20 cellular contexts compared by ENCODE assay signal in genomic region chr3:149424921-149425320, GRCh38. TPM values are rescaled to one million over a fixed set of nuclear protein-coding genes. Genes with fewer than 3 reads are reported as not detected.
"Had no signal": no experiment of that assay in that cellular context is flagged by ENCODE, and none has a peak within 500 bp of the region (broad histone marks: within the 10 kb centered on the region; RNA-seq: fewer than 3 reads in every experiment).

No MANE protein-coding gene starts in this region.

- H2AFZ ChIP-seq: hepatocyte had no signal

- H3K36me3 ChIP-seq: ovary, transverse colon had no signal

- H3K9me3 ChIP-seq: ovary, transverse colon had no signal

- H3K4me2 ChIP-seq: hepatocyte had no signal

- H3K4me3 ChIP-seq: hepatocyte, ovary, transverse colon had no signal

- H3K27me3 ChIP-seq: hepatocyte, ovary, transverse colon had no signal

- H3K79me2 ChIP-seq: hepatocyte had no signal

- DNase-seq: activated CD4-positive, alpha-beta T cell treated with anti-CD3 and anti-CD28 coated beads, Interleukin-2, amount 10 ng/mL, durations not matched to agents 7 days and 5 days; activated CD4-positive, CD25-positive, alpha-beta regulatory T cell; activated naive CD4-positive, alpha-beta T cell; activated naive CD8-positive, alpha-beta T cell treated with anti-CD3 and anti-CD28 coated beads, Interleukin-2, amount 10 ng/mL, durations not matched to agents 7 days and 5 days; cortex of kidney; effector memory CD4-positive, alpha-beta T cell; nephron progenitor cell; ovary; stimulated activated CD4-positive, alpha-beta T cell treated with anti-CD3 and anti-CD28 coated beads, Interleukin-15, amount 100 ng/mL, for 24 hours; stimulated activated CD4-positive, alpha-beta T cell treated with anti-CD3 and anti-CD28 coated beads, Interleukin-4, amount 100 ng/mL, for 1 hour; stimulated activated naive CD4-positive, alpha-beta T cell; T-helper 2 cell; transverse colon had no signal

- H3K27ac ChIP-seq: epithelial cell of prostate, hepatocyte, ovary, transverse colon had no signal

- H3K4me1 ChIP-seq: transverse colon had no signal

RNA-seq across cellular contexts. Expression of gene TM4SF1, which starts 47.5 kb away (rescaled TPM):
- total RNA-seq: activated CD4-positive, alpha-beta T cell treated with anti-CD3 and anti-CD28 coated beads, Interleukin-2, amount 10 ng/mL, durations not matched to agents 7 days and 5 days; activated CD8-positive, alpha-beta memory T cell treated with anti-CD3 and anti-CD28 coated beads for 36 hours; activated naive CD8-positive, alpha-beta T cell treated with anti-CD3 and anti-CD28 coated beads, Interleukin-2, amount 10 ng/mL, durations not matched to agents 7 days and 5 days had no signal

RNA-seq across cellular contexts. Expression of gene TM4SF4, which starts 49.6 kb away (rescaled TPM):
- total RNA-seq: activated CD4-positive, alpha-beta T cell treated with anti-CD3 and anti-CD28 coated beads, Interleukin-2, amount 10 ng/mL, durations not matched to agents 7 days and 5 days; activated CD8-positive, alpha-beta memory T cell treated with anti-CD3 and anti-CD28 coated beads for 36 hours; activated naive CD8-positive, alpha-beta T cell treated with anti-CD3 and anti-CD28 coated beads, Interleukin-2, amount 10 ng/mL, durations not matched to agents 7 days and 5 days; activated T-helper 1 cell treated with anti-CD3 and anti-CD28 coated beads, Interleukin-12 subunit alpha, Interleukin-12 subunit beta, Interleukin-2, Interleukin-4 antibody, amounts not matched to agents 30 ng/mL and 10 ng/mL and 1 ng/mL, durations not matched to agents 14 hours and 24 hours and 36 hours; pulmonary artery endothelial cell; subcutaneous adipose tissue had no signal
- polyA plus RNA-seq: keratinocyte had no signal
